9 cellular contexts compared by ENCODE assay signal in the genomic region with DNA sequence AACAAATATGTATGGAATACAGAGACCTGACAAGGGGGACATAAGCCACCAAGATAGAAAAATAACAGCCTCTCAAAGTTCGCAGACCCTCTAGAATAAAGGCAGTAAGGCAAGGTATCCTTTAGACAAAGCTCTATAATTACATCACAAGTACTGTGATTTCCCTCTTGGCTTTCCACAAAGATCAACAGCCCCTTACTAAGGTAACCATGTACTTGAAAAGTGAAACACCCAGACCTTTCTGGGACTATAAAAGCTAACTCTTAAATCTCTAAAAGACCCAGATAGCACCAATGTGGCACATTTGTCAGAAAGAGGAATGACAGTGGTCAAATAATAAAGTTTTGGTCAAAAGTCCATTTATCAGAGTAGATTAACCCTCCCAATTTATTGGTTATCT. TPM values are rescaled to one million over a fixed set of nuclear protein-coding genes. Genes with fewer than 3 reads are reported as not detected.
DNase-seq lines count a peak whose midpoint lies in the region; ATAC-seq lines count a peak whose summit lies in the region.
"Had no signal": no experiment of that assay in that cellular context is flagged by ENCODE, and none has a peak within 500 bp of the region (broad histone marks: within the 10 kb centered on the region; RNA-seq: fewer than 3 reads in every experiment).

No MANE protein-coding gene starts in this region.

- H3K27me3 Mint-ChIP-seq in activated naive CD8-positive, alpha-beta T cell treated with anti-CD3 and anti-CD28 coated beads, Interleukin-2, amount 10 ng/mL, durations not matched to agents 7 days and 5 days, result no peaks in the 10 kb centered on the region

- DNase-seq in DMS53 (lab: John Stamatoyannopoulos, UW) (peak; percentile 25), NCI-H526 treated with DMSO at 0.1 percent for 48 hours (lab: John Stamatoyannopoulos, UW) (no peak), HUDEP-2 (lab: John Stamatoyannopoulos, UW; ENCODE audit: unreplicated experiment in 76 of 76) (no peak)
- DNase-seq in activated naive CD8-positive, alpha-beta T cell treated with anti-CD3 and anti-CD28 coated beads, Interleukin-2, amount 10 ng/mL, durations not matched to agents 7 days and 5 days, result no peak
- DNase-seq: amygdala had no signal

- H3K9me3 Mint-ChIP-seq in activated naive CD8-positive, alpha-beta T cell treated with anti-CD3 and anti-CD28 coated beads, Interleukin-2, amount 10 ng/mL, durations not matched to agents 7 days and 5 days, result no peaks in the 10 kb centered on the region

- H3K4me1 Mint-ChIP-seq in activated naive CD8-positive, alpha-beta T cell treated with anti-CD3 and anti-CD28 coated beads, Interleukin-2, amount 10 ng/mL, durations not matched to agents 7 days and 5 days, result peaks cover 43% of the 10 kb centered on the region

- H3K36me3 Mint-ChIP-seq in activated naive CD8-positive, alpha-beta T cell treated with anti-CD3 and anti-CD28 coated beads, Interleukin-2, amount 10 ng/mL, durations not matched to agents 7 days and 5 days, result peaks cover 10% of the 10 kb centered on the region

- POLR2A ChIA-PET in activated naive CD8-positive, alpha-beta T cell treated with anti-CD3 and anti-CD28 coated beads, Interleukin-2, amount 10 ng/mL, durations not matched to agents 7 days and 5 days (lab: Charles Lee), result interaction anchor here (0.6 to 1.8 kb wide), 2 partner anchors 47 to 52 kb away, joined by 3 to 8 read pairs; a partner anchor contains a TSS

- ATAC-seq in GM19351 (IDR thresholded peaks at IDR 0.05; ENCODE audit: unreplicated experiment) (peak; percentile 13), HG03442 (IDR thresholded peaks at IDR 0.05; ENCODE audit: unreplicated experiment) (peak; percentile 25), GM19455 (IDR thresholded peaks at IDR 0.05; ENCODE audit: unreplicated experiment) (no peak), GM18861 (IDR thresholded peaks at IDR 0.05; ENCODE audit: unreplicated experiment) (no peak)
- peak; percentile 28 for ATAC-seq in activated naive CD8-positive, alpha-beta T cell treated with anti-CD3 and anti-CD28 coated beads, Interleukin-2, amount 10 ng/mL, durations not matched to agents 7 days and 5 days (ENCODE audit: low read depth)

- peak overlapping the region; percentile 67 for H3K27ac Mint-ChIP-seq in activated naive CD8-positive, alpha-beta T cell treated with anti-CD3 and anti-CD28 coated beads, Interleukin-2, amount 10 ng/mL, durations not matched to agents 7 days and 5 days

- peak overlapping the region; percentile 47 for H3K4me3 Mint-ChIP-seq in activated naive CD8-positive, alpha-beta T cell treated with anti-CD3 and anti-CD28 coated beads, Interleukin-2, amount 10 ng/mL, durations not matched to agents 7 days and 5 days

RNA-seq across cellular contexts. Expression of a gene that starts 51.9 kb away (rescaled TPM):
- total RNA-seq in activated naive CD8-positive, alpha-beta T cell treated with anti-CD3 and anti-CD28 coated beads, Interleukin-2, amount 10 ng/mL, durations not matched to agents 7 days and 5 days, result 100 to 1,000 TPM; 176 TPM

Comparison
In these comparisons a context has a peak if more than half of its experiments do, and no peak if none do; other contexts are left out.
1. ATAC-seq: peak in GM19351 (single experiment), HG03442 (single experiment) and activated naive CD8-positive, alpha-beta T cell treated with anti-CD3 and anti-CD28 coated beads, Interleukin-2, amount 10 ng/mL, durations not matched to agents 7 days and 5 days (single experiment); none in GM19455 (single experiment) and GM18861 (single experiment).